In the genomic region with DNA sequence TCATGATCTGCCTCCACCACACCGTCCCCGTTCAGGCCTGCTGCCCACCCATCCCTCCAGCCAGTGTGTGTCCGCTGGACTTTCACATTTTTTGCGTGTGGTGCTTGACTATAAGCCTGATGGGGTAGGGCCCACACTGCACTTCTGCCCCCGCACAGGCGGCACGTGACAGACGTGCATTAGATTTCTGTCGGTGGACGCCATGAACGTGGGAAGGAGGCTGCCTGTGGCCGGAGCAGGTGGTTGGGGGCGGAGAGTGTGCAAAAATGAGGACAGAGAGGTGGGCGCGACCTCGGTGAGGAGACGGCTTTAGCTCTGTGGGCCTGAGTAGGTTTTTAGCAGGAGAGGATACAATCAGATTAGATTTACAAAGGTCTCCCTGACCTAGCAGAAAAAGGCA, we compare ENCODE assay signal across 21 cellular contexts. TPM values are rescaled to one million over a fixed set of nuclear protein-coding genes. Genes with fewer than 3 reads are reported as not detected.
A peak's percentile ranks its signal among the peaks of the same experiment; 100 is the strongest.
DNase-seq lines count a peak whose midpoint lies in the region; ATAC-seq, FAIRE-seq and TF ChIP-seq lines count a peak whose summit lies in the region.
"Had no signal": no experiment of that assay in that cellular context is flagged by ENCODE, and none has a peak within 500 bp of the region (broad histone marks: within the 10 kb centered on the region; RNA-seq: fewer than 3 reads in every experiment).

No MANE protein-coding gene starts in this region.

- TF ChIP-seq CTCF in HepG2 (CRISPR knock-in tag; IDR thresholded peaks at IDR 0.05) (no peak), right lobe of liver (IDR thresholded peaks at IDR 0.05) (no peak), WERI-Rb-1 (IDR thresholded peaks at IDR 0.05; ENCODE audit: low read depth, low read length) (no peak), mesothelial cell of epicardium (IDR thresholded peaks at IDR 0.05; ENCODE audit: unreplicated experiment) (no peak), endothelial cell (IDR thresholded peaks at IDR 0.05; ENCODE audit: unreplicated experiment) (no peak)

- H3K27me3 ChIP-seq in HepG2 (ENCODE audit: control insufficient read depth in 1 of 2, insufficient read depth in 2 of 2, low read length in 2 of 2) (no peaks in the 10 kb centered on the region), right lobe of liver (no peaks in the 10 kb centered on the region), WERI-Rb-1 (ENCODE audit: insufficient read depth, low read depth, severe bottlenecking) (no peaks in the 10 kb centered on the region)

- H3K4me2 ChIP-seq in HepG2 (ENCODE audit: low read depth, low read length) = no peak overlapping the region

- CTCF ChIA-PET in HepG2 (lab: Yijun Ruan, JAX; ENCODE audit: low intra/inter-chr PET ratio, low total read pairs) = no interaction called here
- CTCF ChIA-PET in activated CD4-positive, alpha-beta T cell treated with anti-CD3 and anti-CD28 coated beads for 36 hours (lab: Charles Lee) = no interaction called here

- WGBS in HepG2 (ENCODE audit: low lambda C conversion rate) = 97% methylated on average over 17 of the region's 17 CpGs
- WGBS in right lobe of liver (ENCODE audit: insufficient coverage, low coverage, low lambda C conversion rate, missing lambda C conversion rate) = 86% methylated on average over 15 of the region's 17 CpGs

- ATAC-seq in HepG2 (no peak), right lobe of liver (no peak), GM21619 (IDR thresholded peaks at IDR 0.05; ENCODE audit: unreplicated experiment) (no peak)
- ATAC-seq in activated CD4-positive, alpha-beta T cell treated with anti-CD3 and anti-CD28 coated beads for 36 hours = no peak
- ATAC-seq: PC-3, SK-N-SH treated with all-trans-retinoic acid at 6 μM for 48 hours had no signal

- DNase-seq in HepG2 (ENCODE audit: low spot score) (no peak), right lobe of liver (no peak), WERI-Rb-1 (peak; percentile 71), mesothelial cell of epicardium (ENCODE audit: low spot score in 2 of 2, unreplicated experiment in 2 of 2) (no peak), endothelial cell (ENCODE audit: low spot score) (no peak)
- DNase-seq in activated CD4-positive, alpha-beta T cell treated with anti-CD3 and anti-CD28 coated beads for 36 hours = no peak
- DNase-seq: C1 segment of cervical spinal cord, DND-41, HCEC 1CT, KG1, NCI-H1105 treated with DMSO at 0.1 percent for 48 hours, NCI-H1694 treated with DMSO at 0.1 percent for 48 hours, NCI-H510A treated with DMSO at 0.1 percent for 48 hours, NCI-H774, PC-3, RPMI8226, SIG-M5 had no signal

- no peak overlapping the region for H2AFZ ChIP-seq in HepG2 (ENCODE audit: low read length)

- H3K4me1 Mint-ChIP-seq in mesothelial cell of epicardium (peaks cover 35% of the 10 kb centered on the region), endothelial cell (ENCODE audit: unreplicated experiment) (peaks cover 29% of the 10 kb centered on the region)
- H3K4me1 Mint-ChIP-seq in activated CD4-positive, alpha-beta T cell treated with anti-CD3 and anti-CD28 coated beads for 36 hours = peaks cover 17% of the 10 kb centered on the region

- no peak for TF ChIP-seq EP300 in HepG2 (IDR thresholded peaks at IDR 0.05; ENCODE audit: low read depth in 2 of 2, low read length in 2 of 2)
- no peak for TF ChIP-seq EP300 in HepG2 (CRISPR knock-in tag; IDR thresholded peaks at IDR 0.05; ENCODE audit: borderline replicate concordance)

- POLR2A ChIA-PET in HepG2 (lab: Yijun Ruan, JAX) = no interaction called here
- POLR2A ChIA-PET in activated CD4-positive, alpha-beta T cell treated with anti-CD3 and anti-CD28 coated beads for 36 hours (lab: Charles Lee) = no interaction called here

- intact Hi-C loops in HepG2 (cut with micrococcal nuclease; ENCODE audit: unreplicated experiment) (no loop called here), right lobe of liver (cut with DNase I) (no loop called here)
- intact Hi-C loops in activated CD4-positive, alpha-beta T cell treated with anti-CD3 and anti-CD28 coated beads for 36 hours (cut with DNase I, micrococcal nuclease) = no loop called here

- peaks cover 10% of the 10 kb centered on the region for H4K20me1 ChIP-seq in HepG2 (ENCODE audit: insufficient read depth, low read length)

- TF ChIP-seq RAD21 in HepG2 (CRISPR knock-in tag; IDR thresholded peaks at IDR 0.05) = no peak

- H3K9me3 ChIP-seq in HepG2 (ENCODE audit: low read length) (no peaks in the 10 kb centered on the region), right lobe of liver (no peaks in the 10 kb centered on the region), WERI-Rb-1 (ENCODE audit: severe bottlenecking) (no peaks in the 10 kb centered on the region)

- in situ Hi-C loops in HepG2 (cut with HindIII; ENCODE audit: extremely low pct_ligation_motif_present, low pct_unique_long_range_greater_than_20kb) = no loop called here

- no peak overlapping the region for H3K27ac ChIP-seq in HepG2 (ENCODE audit: extremely low read length, insufficient read depth, low read length)
- H3K27ac ChIP-seq in right lobe of liver = no peak overlapping the region
- H3K27ac ChIP-seq in WERI-Rb-1 = peak overlapping the region; percentile 60

- H3K9me3 Mint-ChIP-seq in mesothelial cell of epicardium = peaks cover 2% of the 10 kb centered on the region
- no peaks in the 10 kb centered on the region for H3K9me3 Mint-ChIP-seq in activated CD4-positive, alpha-beta T cell treated with anti-CD3 and anti-CD28 coated beads for 36 hours (ENCODE audit: low read depth)
- no peaks in the 10 kb centered on the region for H3K9me3 Mint-ChIP-seq in endothelial cell (ENCODE audit: unreplicated experiment)

- no peak overlapping the region for H3K4me3 ChIP-seq in HepG2 (replicated peaks in 1 of 3; ENCODE audit: insufficient read depth in 1 of 3, low read depth in 2 of 3, low read length in 3 of 3)
- H3K4me3 ChIP-seq in right lobe of liver = no peak overlapping the region
- H3K4me3 ChIP-seq in WERI-Rb-1 (ENCODE audit: low read depth, low read length) = no peak overlapping the region

- no TSS peak for BruUV-seq in HepG2 (replicated peaks; lab: Mats Ljungman, UMichigan)

- no peak for FAIRE-seq in HepG2 (lab: Jason Lieb, UNC)

- H3K27ac Mint-ChIP-seq in mesothelial cell of epicardium (peak overlapping the region; percentile 42), endothelial cell (ENCODE audit: unreplicated experiment) (no peak overlapping the region)
- no peak overlapping the region for H3K27ac Mint-ChIP-seq in activated CD4-positive, alpha-beta T cell treated with anti-CD3 and anti-CD28 coated beads for 36 hours

- H3K36me3 Mint-ChIP-seq in mesothelial cell of epicardium = peaks cover 13% of the 10 kb centered on the region
- H3K36me3 Mint-ChIP-seq in activated CD4-positive, alpha-beta T cell treated with anti-CD3 and anti-CD28 coated beads for 36 hours (ENCODE audit: low read depth) = peaks cover 6% of the 10 kb centered on the region
- peaks cover 3% of the 10 kb centered on the region for H3K36me3 Mint-ChIP-seq in endothelial cell (ENCODE audit: low read depth, unreplicated experiment)

- H3K4me1 ChIP-seq in HepG2 (ENCODE audit: insufficient read depth, low read length) = peaks cover 43% of the 10 kb centered on the region
- peaks cover 0 to 12% (median 5%) of the 10 kb centered on the region in 4 donors for H3K4me1 ChIP-seq in right lobe of liver

- H3K9ac ChIP-seq in HepG2 (ENCODE audit: insufficient read depth, low read depth, low read length) = no peak overlapping the region

- H3K27me3 Mint-ChIP-seq in mesothelial cell of epicardium (ENCODE audit: low read depth) (no peaks in the 10 kb centered on the region), endothelial cell (ENCODE audit: unreplicated experiment) (peaks cover 3% of the 10 kb centered on the region)
- no peaks in the 10 kb centered on the region for H3K27me3 Mint-ChIP-seq in activated CD4-positive, alpha-beta T cell treated with anti-CD3 and anti-CD28 coated beads for 36 hours

- no peak for TF ChIP-seq POLR2A in HepG2 (IDR thresholded peaks at IDR 0.05; ENCODE audit: insufficient read depth in 1 of 2, low read depth in 2 of 2, low read length in 2 of 2)
- TF ChIP-seq POLR2A in right lobe of liver (IDR thresholded peaks at IDR 0.05) = no peak

- H3K36me3 ChIP-seq in HepG2 (replicated peaks in 1 of 2; ENCODE audit: control insufficient read depth in 1 of 2, insufficient read depth in 2 of 2, low read length in 2 of 2) (peaks cover 5 to 11% of the 10 kb centered on the region in 2 experiments; a peak in 4 of 5 replicates), right lobe of liver (no peaks in the 10 kb centered on the region), WERI-Rb-1 (peaks cover 9% of the 10 kb centered on the region)

- peaks cover 50% of the 10 kb centered on the region for H3K79me2 ChIP-seq in HepG2 (ENCODE audit: insufficient read depth, low read length)

- H3K4me3 Mint-ChIP-seq in mesothelial cell of epicardium = no peak overlapping the region
- no peak overlapping the region for H3K4me3 Mint-ChIP-seq in activated CD4-positive, alpha-beta T cell treated with anti-CD3 and anti-CD28 coated beads for 36 hours
- no peak overlapping the region for H3K4me3 Mint-ChIP-seq in endothelial cell (ENCODE audit: unreplicated experiment)

RNA-seq across cellular contexts. Expression of gene PAK4, which starts 25.2 kb away (rescaled TPM):
- total RNA-seq in HepG2 (2016; rRNA removed; fragmentation: Illumina TruSeq; extraction: Trizol) (9.5 and 11.6 TPM in 2 replicates), right lobe of liver (10 to 100 TPM; 11.4 to 16.6 (median 14.7) TPM), mesothelial cell of epicardium (101 to 103 TPM (median 102 TPM) in 3 replicates), endothelial cell (ENCODE audit: unreplicated experiment) (48.8 TPM)
- total RNA-seq in HepG2 (2016; cell fraction: cytosol; rRNA removed; fragmentation: Illumina TruSeq; extraction: Trizol; ENCODE audit: low read depth) = 2.6 and 4.8 TPM in 2 replicates
- total RNA-seq in HepG2 (2016; cell fraction: insoluble cytoplasmic fraction; rRNA removed; fragmentation: Illumina TruSeq; extraction: Trizol) = 10.0 and 10.5 TPM in 2 replicates
- total RNA-seq in HepG2 (2016; cell fraction: membrane; rRNA removed; fragmentation: Illumina TruSeq; extraction: Trizol) = 10.6 and 12.4 TPM in 2 replicates
- total RNA-seq in HepG2 (2016; cell fraction: nucleus; rRNA removed; fragmentation: Illumina TruSeq; extraction: Trizol) = 8.9 and 11.4 TPM in 2 replicates
- 17.8 and 17.9 TPM in 2 replicates for polyA plus RNA-seq in HepG2 (2011; rRNA removed)
- 14.3 and 23.7 TPM in 2 replicates for polyA plus RNA-seq in HepG2 (2011; cell fraction: cytosol; rRNA removed)
- 18.9 and 19.4 TPM in 2 replicates for polyA plus RNA-seq in HepG2 (2011; cell fraction: nucleus; rRNA removed)
- 14.7 and 17.0 TPM in 2 replicates for polyA plus RNA-seq in HepG2 (2012)
- 9.3 and 10.1 TPM in 2 replicates for polyA plus RNA-seq in HepG2 (2016; cell fraction: cytosol; fragmentation: Illumina TruSeq; extraction: Trizol; ENCODE audit: low read depth)
- polyA plus RNA-seq in HepG2 (2016; cell fraction: insoluble cytoplasmic fraction; fragmentation: Illumina TruSeq; extraction: Trizol; ENCODE audit: low read depth) = 28.2 and 39.6 TPM in 2 replicates
- 28.3 and 29.9 TPM in 2 replicates for polyA plus RNA-seq in HepG2 (2016; cell fraction: membrane; fragmentation: Illumina TruSeq; extraction: Trizol; ENCODE audit: low read depth)
- 31.4 and 32.9 TPM in 2 replicates for polyA plus RNA-seq in HepG2 (2016; cell fraction: nucleus; fragmentation: Illumina TruSeq; extraction: Trizol; ENCODE audit: insufficient read depth, low read depth)
- polyA minus RNA-seq in HepG2 (2011; rRNA and poly(A)+ RNA removed; ENCODE audit: low replicate concordance) = 22.4 and 40.1 TPM in 2 replicates
- polyA minus RNA-seq in HepG2 (2011; cell fraction: cytosol; rRNA and poly(A)+ RNA removed) = 17.8 and 19.8 TPM in 2 replicates
- polyA minus RNA-seq in HepG2 (2011; cell fraction: nucleus; rRNA and poly(A)+ RNA removed) = 9.8 and 13.6 TPM in 2 replicates
- 10 to 100 TPM; 14.2 to 22.6 TPM for total RNA-seq in activated CD4-positive, alpha-beta T cell treated with anti-CD3 and anti-CD28 coated beads for 36 hours

RNA-seq across cellular contexts. Expression of gene NCCRP1, which starts 46.0 kb away (rescaled TPM):
- not detected in 2 replicates for total RNA-seq in HepG2 (2016; rRNA removed; fragmentation: Illumina TruSeq; extraction: Trizol)
- not detected in 2 replicates for total RNA-seq in HepG2 (2016; cell fraction: cytosol; rRNA removed; fragmentation: Illumina TruSeq; extraction: Trizol; ENCODE audit: low read depth)
- not detected in 2 replicates for total RNA-seq in HepG2 (2016; cell fraction: insoluble cytoplasmic fraction; rRNA removed; fragmentation: Illumina TruSeq; extraction: Trizol)
- total RNA-seq in HepG2 (2016; cell fraction: membrane; rRNA removed; fragmentation: Illumina TruSeq; extraction: Trizol) = not detected in 2 replicates
- total RNA-seq in HepG2 (2016; cell fraction: nucleus; rRNA removed; fragmentation: Illumina TruSeq; extraction: Trizol) = not detected in 2 replicates
- not detected in 2 replicates for polyA plus RNA-seq in HepG2 (2011; rRNA removed)
- polyA plus RNA-seq in HepG2 (2011; cell fraction: cytosol; rRNA removed) = not detected in 2 replicates
- polyA plus RNA-seq in HepG2 (2011; cell fraction: nucleus; rRNA removed) = not detected in 2 replicates
- not detected in 2 replicates for polyA plus RNA-seq in HepG2 (2012)
- polyA plus RNA-seq in HepG2 (2016; cell fraction: cytosol; fragmentation: Illumina TruSeq; extraction: Trizol; ENCODE audit: low read depth) = not detected in 2 replicates
- polyA plus RNA-seq in HepG2 (2016; cell fraction: insoluble cytoplasmic fraction; fragmentation: Illumina TruSeq; extraction: Trizol; ENCODE audit: low read depth) = not detected in 2 replicates
- not detected in 2 replicates for polyA plus RNA-seq in HepG2 (2016; cell fraction: membrane; fragmentation: Illumina TruSeq; extraction: Trizol; ENCODE audit: low read depth)
- polyA plus RNA-seq in HepG2 (2016; cell fraction: nucleus; fragmentation: Illumina TruSeq; extraction: Trizol; ENCODE audit: insufficient read depth, low read depth) = not detected in 2 replicates
- 0.06 and 0.70 TPM in 2 replicates for polyA minus RNA-seq in HepG2 (2011; rRNA and poly(A)+ RNA removed; ENCODE audit: low replicate concordance)
- polyA minus RNA-seq in HepG2 (2011; cell fraction: cytosol; rRNA and poly(A)+ RNA removed) = not detected in 2 replicates
- not detected in 2 replicates for polyA minus RNA-seq in HepG2 (2011; cell fraction: nucleus; rRNA and poly(A)+ RNA removed)
- not detected for total RNA-seq in right lobe of liver
- 11.7 to 14.8 TPM (median 12.2 TPM) in 3 replicates for total RNA-seq in mesothelial cell of epicardium
- total RNA-seq in activated CD4-positive, alpha-beta T cell treated with anti-CD3 and anti-CD28 coated beads for 36 hours = not detected
- total RNA-seq in endothelial cell (ENCODE audit: unreplicated experiment) = not detected
- total RNA-seq: A673 had no signal

RNA-seq across cellular contexts. Expression of gene SYCN, which starts 53.3 kb away (rescaled TPM):
- total RNA-seq in HepG2 (2016; rRNA removed; fragmentation: Illumina TruSeq; extraction: Trizol) (not detected in 2 replicates), right lobe of liver (not detected), mesothelial cell of epicardium (not detected in 3 replicates), endothelial cell (ENCODE audit: unreplicated experiment) (not detected)
- total RNA-seq in HepG2 (2016; cell fraction: cytosol; rRNA removed; fragmentation: Illumina TruSeq; extraction: Trizol; ENCODE audit: low read depth) = not detected in 2 replicates
- total RNA-seq in HepG2 (2016; cell fraction: insoluble cytoplasmic fraction; rRNA removed; fragmentation: Illumina TruSeq; extraction: Trizol) = not detected in 2 replicates
- total RNA-seq in HepG2 (2016; cell fraction: membrane; rRNA removed; fragmentation: Illumina TruSeq; extraction: Trizol) = not detected in 2 replicates
- total RNA-seq in HepG2 (2016; cell fraction: nucleus; rRNA removed; fragmentation: Illumina TruSeq; extraction: Trizol) = not detected in 2 replicates
- polyA plus RNA-seq in HepG2 (2011; rRNA removed) = not detected in 2 replicates
- not detected in 2 replicates for polyA plus RNA-seq in HepG2 (2011; cell fraction: cytosol; rRNA removed)
- polyA plus RNA-seq in HepG2 (2011; cell fraction: nucleus; rRNA removed) = not detected in 2 replicates
- polyA plus RNA-seq in HepG2 (2012) = not detected in 2 replicates
- not detected in 2 replicates for polyA plus RNA-seq in HepG2 (2016; cell fraction: cytosol; fragmentation: Illumina TruSeq; extraction: Trizol; ENCODE audit: low read depth)
- polyA plus RNA-seq in HepG2 (2016; cell fraction: insoluble cytoplasmic fraction; fragmentation: Illumina TruSeq; extraction: Trizol; ENCODE audit: low read depth) = not detected in 2 replicates
- not detected in 2 replicates for polyA plus RNA-seq in HepG2 (2016; cell fraction: membrane; fragmentation: Illumina TruSeq; extraction: Trizol; ENCODE audit: low read depth)
- not detected in 2 replicates for polyA plus RNA-seq in HepG2 (2016; cell fraction: nucleus; fragmentation: Illumina TruSeq; extraction: Trizol; ENCODE audit: insufficient read depth, low read depth)
- polyA minus RNA-seq in HepG2 (2011; rRNA and poly(A)+ RNA removed; ENCODE audit: low replicate concordance) = not detected in 2 replicates
- not detected in 2 replicates for polyA minus RNA-seq in HepG2 (2011; cell fraction: cytosol; rRNA and poly(A)+ RNA removed)
- polyA minus RNA-seq in HepG2 (2011; cell fraction: nucleus; rRNA and poly(A)+ RNA removed) = not detected in 2 replicates
- not detected for total RNA-seq in activated CD4-positive, alpha-beta T cell treated with anti-CD3 and anti-CD28 coated beads for 36 hours
- total RNA-seq: A673, G401, PC-3 had no signal

Comparison
In these comparisons a context has a peak if more than half of its experiments do, and no peak if none do; other contexts are left out.
1. RNA of gene NCCRP1, which starts 46.0 kb away (total RNA-seq): 11.7 to 14.8 TPM in mesothelial cell of epicardium; not detected in endothelial cell (single experiment), not detected in HepG2, not detected in right lobe of liver and not detected in activated CD4-positive, alpha-beta T cell treated with anti-CD3 and anti-CD28 coated beads for 36 hours; every median in the first group is over 10 times any median in the second.